ENCODE assay signal across 16 cellular contexts in the genomic region with DNA sequence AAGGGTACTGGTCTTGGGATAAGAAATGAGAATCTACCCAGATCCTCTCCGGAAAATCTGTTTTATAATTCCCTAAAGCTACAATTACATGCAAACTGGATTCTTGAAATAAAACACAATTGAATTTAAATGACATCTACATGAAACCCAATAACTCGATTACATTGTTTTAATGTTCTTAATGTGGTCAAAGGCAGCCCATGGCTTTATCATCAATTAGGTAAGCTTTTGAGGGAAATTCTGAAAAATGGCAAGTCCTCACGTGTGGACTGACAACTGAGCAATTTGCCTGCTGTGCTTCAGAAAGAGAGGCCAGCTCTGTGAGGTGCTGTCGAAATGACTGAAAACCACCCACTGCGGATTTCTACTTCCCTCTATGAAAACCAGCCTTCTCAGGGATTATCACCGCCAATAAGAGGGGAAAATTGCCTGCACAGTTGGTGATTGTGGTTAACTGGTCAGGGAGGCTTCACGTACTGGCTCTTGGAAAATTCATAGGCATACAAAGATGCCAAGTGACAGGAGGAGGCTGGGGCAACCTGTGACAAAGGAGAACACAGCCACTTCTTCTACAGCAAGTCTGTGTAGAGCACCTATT.
"Had no signal": no experiment of that assay in that cellular context is flagged by ENCODE, and none has a peak within 500 bp of the region (broad histone marks: within the 10 kb centered on the region; RNA-seq: fewer than 3 reads in every experiment).

No MANE protein-coding gene starts in this region.

- H2AFZ ChIP-seq: hepatocyte, parathyroid adenoma had no signal

- H3K4me3 ChIP-seq: cardiac muscle cell, hepatocyte, lower lobe of right lung, sigmoid colon, thoracic aorta, upper lobe of left lung had no signal

- H3K27me3 ChIP-seq: cardiac muscle cell, upper lobe of left lung had no signal

- H3K9me3 Mint-ChIP-seq: activated T-helper 1 cell treated with anti-CD3 and anti-CD28 coated beads, Interleukin-12 subunit alpha, Interleukin-12 subunit beta, Interleukin-2, Interleukin-4 antibody, amounts not matched to agents 30 ng/mL and 10 ng/mL and 1 ng/mL, durations not matched to agents 14 hours and 24 hours and 36 hours had no signal

- H3K79me2 ChIP-seq: hepatocyte, parathyroid adenoma had no signal

- H3K9me3 ChIP-seq: lower lobe of right lung, thoracic aorta, upper lobe of left lung had no signal

- ATAC-seq: lower lobe of right lung; naive thymus-derived CD8-positive, alpha-beta T cell; stimulated activated memory B cell treated with anti-CD40 and anti-IgM and Interleukin-4, amounts not matched to agents 10 μg/mL and 1 μg/mL and 100 μg/mL, for 72 hours had no signal

- H3K4me2 ChIP-seq: hepatocyte had no signal

- DNase-seq: activated CD4-positive, alpha-beta T cell treated with anti-CD3 and anti-CD28 coated beads, Interleukin-2, amount 50 U/mL, for 48 hours; activated gamma-delta T cell treated with Interleukin-2 at 50 U/mL for 16 hours; foreskin fibroblast; lower lobe of right lung; naive thymus-derived CD8-positive, alpha-beta T cell; sigmoid colon; stimulated activated CD4-positive, alpha-beta T cell treated with anti-CD3 and anti-CD28 coated beads, Interleukin-4, amount 100 ng/mL, for 4 hours; upper lobe of left lung had no signal

- H3K9ac ChIP-seq: parathyroid adenoma had no signal

- H3K27ac ChIP-seq: cardiac muscle cell, epithelial cell of prostate, hepatocyte, lower lobe of right lung, parathyroid adenoma, sigmoid colon, thoracic aorta, upper lobe of left lung had no signal

- H3K36me3 Mint-ChIP-seq: naive thymus-derived CD8-positive, alpha-beta T cell; stimulated activated memory B cell treated with anti-CD40 and anti-IgM and Interleukin-4, amounts not matched to agents 10 μg/mL and 1 μg/mL and 100 μg/mL, for 72 hours had no signal

- H3K27ac Mint-ChIP-seq: activated naive CD8-positive, alpha-beta T cell; activated T-helper 1 cell treated with anti-CD3 and anti-CD28 coated beads, Interleukin-12 subunit alpha, Interleukin-12 subunit beta, Interleukin-2, Interleukin-4 antibody, amounts not matched to agents 30 ng/mL and 10 ng/mL and 1 ng/mL, durations not matched to agents 14 hours and 24 hours and 36 hours; naive thymus-derived CD8-positive, alpha-beta T cell; stimulated activated memory B cell treated with anti-CD40 and anti-IgM and Interleukin-4, amounts not matched to agents 10 μg/mL and 1 μg/mL and 100 μg/mL, for 72 hours had no signal

- H3K27me3 Mint-ChIP-seq: stimulated activated memory B cell treated with anti-CD40 and anti-IgM and Interleukin-4, amounts not matched to agents 10 μg/mL and 1 μg/mL and 100 μg/mL, for 72 hours had no signal

- H3K4me1 ChIP-seq: lower lobe of right lung, parathyroid adenoma, sigmoid colon, upper lobe of left lung had no signal

- H3K4me1 Mint-ChIP-seq: stimulated activated memory B cell treated with anti-CD40 and anti-IgM and Interleukin-4, amounts not matched to agents 10 μg/mL and 1 μg/mL and 100 μg/mL, for 72 hours had no signal

- H3K36me3 ChIP-seq: cardiac muscle cell, lower lobe of right lung, sigmoid colon, thoracic aorta, upper lobe of left lung had no signal

- H3K4me3 Mint-ChIP-seq: activated naive CD8-positive, alpha-beta T cell; activated T-helper 1 cell treated with anti-CD3 and anti-CD28 coated beads, Interleukin-12 subunit alpha, Interleukin-12 subunit beta, Interleukin-2, Interleukin-4 antibody, amounts not matched to agents 30 ng/mL and 10 ng/mL and 1 ng/mL, durations not matched to agents 14 hours and 24 hours and 36 hours; naive thymus-derived CD8-positive, alpha-beta T cell; stimulated activated memory B cell treated with anti-CD40 and anti-IgM and Interleukin-4, amounts not matched to agents 10 μg/mL and 1 μg/mL and 100 μg/mL, for 72 hours had no signal
